1 cellular context compared by ENCODE assay signal in genomic region chr11:19493446-19493845, GRCh38.
TF ChIP-seq lines count a peak whose summit lies in the region.

No MANE protein-coding gene starts in this region.

TF ChIP-seq in H1, 55 proteins besides CTCF, POLR2A, EP300 and RAD21:
- no peak for TF ChIP-seq RXRA (IDR thresholded peaks at IDR 0.05; ENCODE audit: insufficient read depth, low read depth, low read length)
